In the genomic region with DNA sequence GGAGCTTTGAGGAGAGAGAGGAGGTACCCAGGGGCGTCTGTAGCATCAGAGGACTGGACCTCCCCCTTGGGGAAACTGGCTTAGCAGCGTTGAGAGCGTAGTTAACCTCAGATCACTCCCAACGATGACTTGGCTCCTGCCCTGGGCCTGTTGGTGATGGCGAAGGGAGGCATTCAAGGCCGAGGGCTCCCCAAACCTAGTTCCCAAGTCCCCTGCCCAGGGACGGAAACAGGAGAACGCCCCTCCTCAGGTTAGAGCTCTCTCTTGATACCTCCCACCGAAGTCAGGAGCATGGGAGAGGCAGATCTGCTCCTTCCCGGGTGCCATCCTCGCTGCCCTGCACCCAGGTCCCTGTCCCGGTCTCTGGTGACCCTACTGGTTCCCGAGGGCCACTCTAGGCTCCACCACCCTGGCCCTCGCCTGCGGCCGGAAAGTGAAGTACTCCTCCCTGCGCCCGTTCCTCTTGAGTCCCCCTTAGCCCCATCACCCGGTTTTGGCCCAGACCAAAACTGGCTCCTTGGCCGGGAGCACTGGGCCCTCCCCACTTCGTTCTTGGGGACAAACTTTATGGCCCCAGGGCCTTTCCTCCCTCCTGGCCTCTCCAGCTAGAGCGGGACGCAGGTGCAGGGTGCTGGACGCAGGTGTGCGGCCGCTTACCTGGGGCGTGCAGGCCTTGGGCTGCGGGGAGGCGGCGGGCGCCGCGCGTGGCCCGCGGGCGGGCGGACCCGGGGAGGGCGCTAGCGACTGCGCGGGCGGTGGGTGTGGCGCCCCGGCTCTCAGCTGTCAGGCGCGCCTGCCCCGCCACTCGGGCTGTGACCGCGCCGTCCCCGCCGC, we compare ENCODE assay signal across 1 cellular context.
TF ChIP-seq lines count a peak whose summit lies in the region.

No MANE protein-coding gene starts in this region.

TF ChIP-seq in GM12878, 131 proteins besides CTCF, POLR2A, EP300 and RAD21:
- TF ChIP-seq, protein P1, sequence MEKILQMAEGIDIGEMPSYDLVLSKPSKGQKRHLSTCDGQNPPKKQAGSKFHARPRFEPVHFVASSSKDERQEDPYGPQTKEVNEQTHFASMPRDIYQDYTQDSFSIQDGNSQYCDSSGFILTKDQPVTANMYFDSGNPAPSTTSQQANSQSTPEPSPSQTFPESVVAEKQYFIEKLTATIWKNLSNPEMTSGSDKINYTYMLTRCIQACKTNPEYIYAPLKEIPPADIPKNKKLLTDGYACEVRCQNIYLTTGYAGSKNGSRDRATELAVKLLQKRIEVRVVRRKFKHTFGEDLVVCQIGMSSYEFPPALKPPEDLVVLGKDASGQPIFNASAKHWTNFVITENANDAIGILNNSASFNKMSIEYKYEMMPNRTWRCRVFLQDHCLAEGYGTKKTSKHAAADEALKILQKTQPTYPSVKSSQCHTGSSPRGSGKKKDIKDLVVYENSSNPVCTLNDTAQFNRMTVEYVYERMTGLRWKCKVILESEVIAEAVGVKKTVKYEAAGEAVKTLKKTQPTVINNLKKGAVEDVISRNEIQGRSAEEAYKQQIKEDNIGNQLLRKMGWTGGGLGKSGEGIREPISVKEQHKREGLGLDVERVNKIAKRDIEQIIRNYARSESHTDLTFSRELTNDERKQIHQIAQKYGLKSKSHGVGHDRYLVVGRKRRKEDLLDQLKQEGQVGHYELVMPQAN (conservative IDR thresholded peaks at IDR 0.05) = no peak
- TF ChIP-seq MYB (IDR thresholded peaks at IDR 0.05; ENCODE audit: borderline replicate concordance, low read depth, low read length) = no peak
- TF ChIP-seq, protein P2, sequence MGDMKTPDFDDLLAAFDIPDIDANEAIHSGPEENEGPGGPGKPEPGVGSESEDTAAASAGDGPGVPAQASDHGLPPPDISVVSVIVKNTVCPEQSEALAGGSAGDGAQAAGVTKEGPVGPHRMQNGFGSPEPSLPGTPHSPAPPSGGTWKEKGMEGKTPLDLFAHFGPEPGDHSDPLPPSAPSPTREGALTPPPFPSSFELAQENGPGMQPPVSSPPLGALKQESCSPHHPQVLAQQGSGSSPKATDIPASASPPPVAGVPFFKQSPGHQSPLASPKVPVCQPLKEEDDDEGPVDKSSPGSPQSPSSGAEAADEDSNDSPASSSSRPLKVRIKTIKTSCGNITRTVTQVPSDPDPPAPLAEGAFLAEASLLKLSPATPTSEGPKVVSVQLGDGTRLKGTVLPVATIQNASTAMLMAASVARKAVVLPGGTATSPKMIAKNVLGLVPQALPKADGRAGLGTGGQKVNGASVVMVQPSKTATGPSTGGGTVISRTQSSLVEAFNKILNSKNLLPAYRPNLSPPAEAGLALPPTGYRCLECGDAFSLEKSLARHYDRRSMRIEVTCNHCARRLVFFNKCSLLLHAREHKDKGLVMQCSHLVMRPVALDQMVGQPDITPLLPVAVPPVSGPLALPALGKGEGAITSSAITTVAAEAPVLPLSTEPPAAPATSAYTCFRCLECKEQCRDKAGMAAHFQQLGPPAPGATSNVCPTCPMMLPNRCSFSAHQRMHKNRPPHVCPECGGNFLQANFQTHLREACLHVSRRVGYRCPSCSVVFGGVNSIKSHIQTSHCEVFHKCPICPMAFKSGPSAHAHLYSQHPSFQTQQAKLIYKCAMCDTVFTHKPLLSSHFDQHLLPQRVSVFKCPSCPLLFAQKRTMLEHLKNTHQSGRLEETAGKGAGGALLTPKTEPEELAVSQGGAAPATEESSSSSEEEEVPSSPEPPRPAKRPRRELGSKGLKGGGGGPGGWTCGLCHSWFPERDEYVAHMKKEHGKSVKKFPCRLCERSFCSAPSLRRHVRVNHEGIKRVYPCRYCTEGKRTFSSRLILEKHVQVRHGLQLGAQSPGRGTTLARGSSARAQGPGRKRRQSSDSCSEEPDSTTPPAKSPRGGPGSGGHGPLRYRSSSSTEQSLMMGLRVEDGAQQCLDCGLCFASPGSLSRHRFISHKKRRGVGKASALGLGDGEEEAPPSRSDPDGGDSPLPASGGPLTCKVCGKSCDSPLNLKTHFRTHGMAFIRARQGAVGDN (IDR thresholded peaks at IDR 0.05) = no peak
- TF ChIP-seq TCF12 (IDR thresholded peaks at IDR 0.05; ENCODE audit: low read depth, low read length) = no peak
- TF ChIP-seq ASH2L (IDR thresholded peaks at IDR 0.05; ENCODE audit: borderline replicate concordance, low read depth) = no peak
- TF ChIP-seq NFYA (IDR thresholded peaks at IDR 0.05; ENCODE audit: borderline replicate concordance, low read depth, low read length) = no peak
- no peak for TF ChIP-seq SREBF2 (IDR thresholded peaks at IDR 0.05; ENCODE audit: low read length)
- no peak for TF ChIP-seq TCF7 (IDR thresholded peaks at IDR 0.05; ENCODE audit: borderline replicate concordance)
- no peak for TF ChIP-seq SPI1 (IDR thresholded peaks at IDR 0.05; ENCODE audit: borderline replicate concordance, insufficient read depth, low read depth, low read length)
- no peak for TF ChIP-seq ZNF217 (IDR thresholded peaks at IDR 0.05)
- TF ChIP-seq EGR1 (IDR thresholded peaks at IDR 0.05; ENCODE audit: borderline replicate concordance in 1 of 2, low read depth in 2 of 2, low read length in 2 of 2) = no peak
